ENCODE assay signal across 9 cellular contexts in the genomic region with DNA sequence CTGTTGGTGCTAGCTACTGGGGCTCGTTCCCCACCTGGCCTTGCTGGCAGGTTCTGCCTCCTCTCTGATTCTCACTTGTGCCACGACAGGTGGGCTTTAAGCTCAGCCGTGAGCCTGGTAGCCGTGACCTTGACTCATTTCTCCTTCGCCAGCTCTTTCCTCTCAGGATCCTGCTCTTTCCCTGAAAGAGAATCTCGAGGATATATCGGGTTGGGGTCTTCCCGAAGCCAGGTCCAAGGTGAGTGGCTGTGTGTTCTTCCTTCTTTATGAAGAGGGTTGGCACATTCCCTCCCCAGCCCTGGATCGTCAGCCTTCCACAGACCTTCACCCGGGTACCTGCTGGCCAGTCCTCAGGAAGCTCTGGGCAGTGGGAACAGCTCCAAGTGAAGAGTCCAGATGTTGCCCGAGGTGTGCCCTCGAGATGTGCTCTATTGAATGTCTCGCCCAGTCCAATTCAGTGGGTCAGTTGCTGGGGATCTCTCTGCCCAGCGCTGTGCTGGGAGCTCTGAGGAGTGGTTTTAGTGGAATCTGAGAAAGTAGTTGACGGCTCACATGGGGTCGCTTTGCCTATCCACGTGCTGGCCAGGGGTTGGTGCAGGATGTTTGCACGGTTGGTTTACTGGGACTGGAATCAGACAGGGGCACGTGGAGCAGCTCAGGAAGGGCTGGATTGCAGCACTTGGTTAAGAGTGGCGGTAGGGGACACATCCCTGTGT. TPM values are rescaled to one million over a fixed set of nuclear protein-coding genes. Genes with fewer than 3 reads are reported as not detected.
A peak's percentile ranks its signal among the peaks of the same experiment; 100 is the strongest.
DNase-seq lines count a peak whose midpoint lies in the region; ATAC-seq and TF ChIP-seq lines count a peak whose summit lies in the region.
"Had no signal": no experiment of that assay in that cellular context is flagged by ENCODE, and none has a peak within 500 bp of the region (broad histone marks: within the 10 kb centered on the region; RNA-seq: fewer than 3 reads in every experiment).

No MANE protein-coding gene starts in this region.

- 54 to 68% (median 60%) methylated on average over 20 of the region's 20 CpGs for WGBS in ovary, 3 donors

- no peak for TF ChIP-seq EP300 in ovary (IDR thresholded peaks at IDR 0.05)

- no peaks in the 10 kb centered on the region for H3K9me3 ChIP-seq in upper lobe of right lung
- H3K9me3 ChIP-seq in ovary, result no peaks in the 10 kb centered on the region
- H3K9me3 ChIP-seq: uterus had no signal

- H3K4me3 Mint-ChIP-seq in activated naive CD4-positive, alpha-beta T cell treated with anti-CD3 and anti-CD28 coated beads, Interleukin-2, amount 50 U/mL, for 24 hours, result peak overlapping the region; percentile 92
- peak overlapping the region; percentile 86 for H3K4me3 Mint-ChIP-seq in activated T-helper 17 cell treated with anti-CD3 and anti-CD28 coated beads, Interleukin-2, amount 50 U/mL, for 72 hours
- peak overlapping the region; percentile 91 to 97 (median 92) for H3K4me3 Mint-ChIP-seq in immature natural killer cell

- no peak for DNase-seq in activated naive CD4-positive, alpha-beta T cell treated with anti-CD3 and anti-CD28 coated beads, Interleukin-2, amount 50 U/mL, for 16 hours
- DNase-seq in immature natural killer cell, result no peak
- no peak for DNase-seq in upper lobe of right lung
- no peak for DNase-seq in Ammon's horn (ENCODE audit: low spot score)
- DNase-seq in ovary, result no peak
- DNase-seq: uterus had no signal

- peaks cover 52% of the 10 kb centered on the region for H3K4me1 Mint-ChIP-seq in activated naive CD4-positive, alpha-beta T cell treated with anti-CD3 and anti-CD28 coated beads, Interleukin-2, amount 50 U/mL, for 24 hours
- H3K4me1 Mint-ChIP-seq in activated T-helper 17 cell treated with anti-CD3 and anti-CD28 coated beads, Interleukin-2, amount 50 U/mL, for 72 hours, result peaks cover 6% of the 10 kb centered on the region
- H3K4me1 Mint-ChIP-seq in immature natural killer cell, result peaks cover 42 to 59% of the 10 kb centered on the region in 2 donors

- intact Hi-C loops in upper lobe of right lung (cut with DNase I) (no loop called here), ovary (cut with DNase I) (no loop called here)

- peaks cover 3% of the 10 kb centered on the region for H3K36me3 Mint-ChIP-seq in activated naive CD4-positive, alpha-beta T cell treated with anti-CD3 and anti-CD28 coated beads, Interleukin-2, amount 50 U/mL, for 24 hours
- no peaks in the 10 kb centered on the region for H3K36me3 Mint-ChIP-seq in activated T-helper 17 cell treated with anti-CD3 and anti-CD28 coated beads, Interleukin-2, amount 50 U/mL, for 72 hours (ENCODE audit: low read depth)
- H3K36me3 Mint-ChIP-seq in immature natural killer cell, result peaks cover 0 to 8% (median 0%) of the 10 kb centered on the region in 3 donors

- TF ChIP-seq POLR2A in ovary (IDR thresholded peaks at IDR 0.05), result no peak

- H3K27me3 ChIP-seq in upper lobe of right lung, result no peaks in the 10 kb centered on the region
- no peaks in the 10 kb centered on the region for H3K27me3 ChIP-seq in ovary
- H3K27me3 ChIP-seq: uterus had no signal

- H3K4me1 ChIP-seq in upper lobe of right lung, result peaks cover 23% of the 10 kb centered on the region
- peaks cover 8% of the 10 kb centered on the region for H3K4me1 ChIP-seq in ovary (ENCODE audit: insufficient read depth)

- no peak for ATAC-seq in activated T-helper 17 cell treated with anti-CD3 and anti-CD28 coated beads, Interleukin-2, amount 50 U/mL, for 72 hours (replicated peaks)
- ATAC-seq in upper lobe of right lung (peak; percentile 1), GM21723 (IDR thresholded peaks at IDR 0.05; ENCODE audit: unreplicated experiment) (no peak)

- H3K27me3 Mint-ChIP-seq in activated naive CD4-positive, alpha-beta T cell treated with anti-CD3 and anti-CD28 coated beads, Interleukin-2, amount 50 U/mL, for 24 hours, result no peaks in the 10 kb centered on the region
- no peaks in the 10 kb centered on the region for H3K27me3 Mint-ChIP-seq in activated T-helper 17 cell treated with anti-CD3 and anti-CD28 coated beads, Interleukin-2, amount 50 U/mL, for 72 hours
- peaks cover 0 to 2% (median 0%) of the 10 kb centered on the region in 3 donors for H3K27me3 Mint-ChIP-seq in immature natural killer cell (ENCODE audit: low read depth in 3 of 3)

- no peaks in the 10 kb centered on the region for H3K9me3 Mint-ChIP-seq in activated naive CD4-positive, alpha-beta T cell treated with anti-CD3 and anti-CD28 coated beads, Interleukin-2, amount 50 U/mL, for 24 hours
- no peaks in the 10 kb centered on the region for H3K9me3 Mint-ChIP-seq in activated T-helper 17 cell treated with anti-CD3 and anti-CD28 coated beads, Interleukin-2, amount 50 U/mL, for 72 hours
- no peaks in the 10 kb centered on the region for H3K9me3 Mint-ChIP-seq in immature natural killer cell

- TF ChIP-seq CTCF in upper lobe of right lung (IDR thresholded peaks at IDR 0.05) (no peak), ovary (IDR thresholded peaks at IDR 0.05) (no peak)

- H3K27ac Mint-ChIP-seq in activated naive CD4-positive, alpha-beta T cell treated with anti-CD3 and anti-CD28 coated beads, Interleukin-2, amount 50 U/mL, for 24 hours, result peak overlapping the region; percentile 89
- H3K27ac Mint-ChIP-seq in activated T-helper 17 cell treated with anti-CD3 and anti-CD28 coated beads, Interleukin-2, amount 50 U/mL, for 72 hours, result peak overlapping the region; percentile 89
- peak overlapping the region in 2 of 6 donors; percentile 26 to 80 for H3K27ac Mint-ChIP-seq in immature natural killer cell

- H3K36me3 ChIP-seq in upper lobe of right lung (no peaks in the 10 kb centered on the region), ovary (no peaks in the 10 kb centered on the region)
- H3K36me3 ChIP-seq: uterus had no signal

- no peak overlapping the region for H3K27ac ChIP-seq in upper lobe of right lung
- no peak overlapping the region for H3K27ac ChIP-seq in ovary

- H3K4me3 ChIP-seq in upper lobe of right lung, result peak overlapping the region; percentile 92
- no peak overlapping the region for H3K4me3 ChIP-seq in ovary

RNA-seq across cellular contexts. Expression of a gene that starts 1.4 kb away (rescaled TPM):
- total RNA-seq in activated T-helper 17 cell treated with anti-CD3 and anti-CD28 coated beads, Interleukin-2, amount 50 U/mL, for 72 hours, result 10 to 100 TPM in 1 of 2 donors, 1 to 10 TPM in 1; 6.4 to 10.0 TPM
- polyA plus RNA-seq in immature natural killer cell (10 to 100 TPM in 1 of 3 donors, 1 to 10 TPM in 2; 2.0 to 16.8 (median 6.7) TPM), ovary (1 to 10 TPM; 6.1 to 7.4 TPM)
- total RNA-seq in upper lobe of right lung (10.7 TPM), ovary (10 to 100 TPM in 5 of 7 donors, 1 to 10 TPM in 2; 6.9 to 16.8 (median 12.8) TPM)

RNA-seq across cellular contexts. Expression of a gene that starts 42.3 kb away (rescaled TPM):
- total RNA-seq in activated T-helper 17 cell treated with anti-CD3 and anti-CD28 coated beads, Interleukin-2, amount 50 U/mL, for 72 hours, result 1 to 10 TPM in 1 of 2 donors, under 1 TPM in 1; 0.43 to 1.5 TPM
- polyA plus RNA-seq in immature natural killer cell (under 1 TPM in 1 of 3 donors, not detected in 2; 0.48 TPM), ovary (10 to 100 TPM in 1 of 2 donors, 1 to 10 TPM in 1; 2.1 to 14.1 TPM)
- total RNA-seq in upper lobe of right lung (24.0 TPM), ovary (10 to 100 TPM; 16.5 to 44.6 (median 30.0) TPM)
